Comparison of ENCODE assay signal across 23 cellular contexts in the genomic region with DNA sequence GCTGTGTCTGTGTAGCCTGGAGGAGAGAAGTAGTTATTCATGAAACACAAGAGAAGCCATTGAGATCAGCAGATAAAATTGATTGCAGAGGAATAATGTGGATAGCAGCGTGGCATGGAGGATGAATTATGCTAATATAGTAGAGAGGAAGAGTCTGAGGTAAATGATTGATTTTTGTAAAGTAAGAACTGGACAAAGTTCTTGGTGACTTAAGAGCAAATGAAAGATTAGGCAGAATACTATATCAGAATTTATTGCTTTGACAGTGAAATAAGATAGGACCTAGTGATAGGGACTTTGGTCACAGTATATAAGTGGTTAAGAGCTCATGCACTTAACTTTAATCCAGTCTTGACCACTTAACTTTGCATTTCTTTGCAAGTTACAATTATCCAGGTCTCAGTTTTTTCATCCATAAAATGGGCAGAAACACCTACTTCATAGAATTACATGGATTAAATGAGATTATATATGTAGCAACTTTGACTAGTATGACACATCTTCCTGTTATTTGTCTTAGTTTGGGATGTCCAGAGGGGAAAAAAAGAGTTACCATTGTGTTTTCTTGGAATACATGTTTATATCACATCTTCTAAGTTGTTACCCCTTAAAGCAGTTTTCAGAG.
"Had no signal": no experiment of that assay in that cellular context is flagged by ENCODE, and none has a peak within 500 bp of the region (broad histone marks: within the 10 kb centered on the region; RNA-seq: fewer than 3 reads in every experiment).

No MANE protein-coding gene starts in this region.

- H3K4me2 ChIP-seq: SK-N-SH had no signal

- H3K9me3 ChIP-seq: SK-N-SH had no signal

- ATAC-seq: Panc1, PC-3 had no signal

- DNase-seq: KBM-7; MV-4-11; NCI-H1048; NCI-H1105 treated with DMSO at 0.1 percent for 48 hours; NCI-H1417 treated with DMSO at 0.1 percent for 48 hours; NCI-H146; NCI-H1694 treated with DMSO at 0.1 percent for 48 hours; NCI-H1930; NCI-H2081; NCI-H2107; NCI-H226; NCI-H446; NCI-H510A; NCI-H524 treated with DMSO at 0.1 percent for 48 hours; NCI-H69; NCI-H774; NK-92 treated with Interleukin-12 subunit alpha and Interleukin-12 subunit beta, amount 100 ng/mL, for 24 hours; PC-3; SHP77; SK-N-SH; SW 1271 had no signal

- H3K27ac ChIP-seq: RWPE1 had no signal

- H3K9ac ChIP-seq: SK-N-SH had no signal
